In genomic region chr1:234355782-234356510, GRCh38 we compare ENCODE assay signal across 1 cellular context.
TF ChIP-seq lines count a peak whose summit lies in the region.

No MANE protein-coding gene starts in this region.

TF ChIP-seq in K562, 482 proteins besides CTCF, POLR2A, EP300 and RAD21 (continued from another document):
- no peak for TF ChIP-seq ZNF518B (CRISPR knock-in tag; IDR thresholded peaks at IDR 0.05)
- peak; percentile 41; the same call in 1 of the 2 replicates for TF ChIP-seq TAL1 (IDR thresholded peaks at IDR 0.05)
- TF ChIP-seq SMAD2 (IDR thresholded peaks at IDR 0.05; ENCODE audit: low read depth, low read length), result no peak
- TF ChIP-seq FOXA1 (IDR thresholded peaks at IDR 0.05; ENCODE audit: borderline replicate concordance), result peak; percentile 38; the same call in 1 of the 2 replicates
- no peak for TF ChIP-seq ZFP36 (IDR thresholded peaks at IDR 0.05; ENCODE audit: low read depth, low read length, partially characterized antibody)
- TF ChIP-seq ARID2 (IDR thresholded peaks at IDR 0.05), result no peak
- no peak for TF ChIP-seq NFIX (CRISPR knock-in tag; IDR thresholded peaks at IDR 0.05; ENCODE audit: low read depth)
- TF ChIP-seq TCF3 (CRISPR knock-in tag; IDR thresholded peaks at IDR 0.05), result peak; percentile 62
- TF ChIP-seq, protein P1, sequence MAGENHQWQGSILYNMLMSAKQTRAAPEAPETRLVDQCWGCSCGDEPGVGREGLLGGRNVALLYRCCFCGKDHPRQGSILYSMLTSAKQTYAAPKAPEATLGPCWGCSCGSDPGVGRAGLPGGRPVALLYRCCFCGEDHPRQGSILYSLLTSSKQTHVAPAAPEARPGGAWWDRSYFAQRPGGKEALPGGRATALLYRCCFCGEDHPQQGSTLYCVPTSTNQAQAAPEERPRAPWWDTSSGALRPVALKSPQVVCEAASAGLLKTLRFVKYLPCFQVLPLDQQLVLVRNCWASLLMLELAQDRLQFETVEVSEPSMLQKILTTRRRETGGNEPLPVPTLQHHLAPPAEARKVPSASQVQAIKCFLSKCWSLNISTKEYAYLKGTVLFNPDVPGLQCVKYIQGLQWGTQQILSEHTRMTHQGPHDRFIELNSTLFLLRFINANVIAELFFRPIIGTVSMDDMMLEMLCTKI (IDR thresholded peaks at IDR 0.05; ENCODE audit: partially characterized antibody), result no peak
- peak; percentile 25; the same call in 1 of the 2 replicates for TF ChIP-seq CBFA2T2 (conservative IDR thresholded peaks at IDR 0.05)
